ENCODE assay signal across 15 cellular contexts in genomic region chr14:89368490-89369477, GRCh38. TPM values are rescaled to one million over a fixed set of nuclear protein-coding genes. Genes with fewer than 3 reads are reported as not detected.
A peak's percentile ranks its signal among the peaks of the same experiment; 100 is the strongest.
DNase-seq lines count a peak whose midpoint lies in the region; ATAC-seq and TF ChIP-seq lines count a peak whose summit lies in the region.
"Had no signal": no experiment of that assay in that cellular context is flagged by ENCODE, and none has a peak within 500 bp of the region (broad histone marks: within the 10 kb centered on the region; RNA-seq: fewer than 3 reads in every experiment).

No MANE protein-coding gene starts in this region.

- H3K4me1 Mint-ChIP-seq in activated naive CD4-positive, alpha-beta T cell treated with anti-CD3 and anti-CD28 coated beads for 36 hours (ENCODE audit: low read depth): peaks cover 85% of the 10 kb centered on the region
- peaks cover 82% of the 10 kb centered on the region for H3K4me1 Mint-ChIP-seq in stimulated activated memory B cell treated with anti-CD40 and anti-IgM and Interleukin-4, amounts not matched to agents 10 μg/mL and 1 μg/mL and 100 μg/mL, for 72 hours

- CTCF ChIA-PET in activated naive CD4-positive, alpha-beta T cell treated with anti-CD3 and anti-CD28 coated beads for 36 hours (lab: Charles Lee): interaction anchor here (0.6 to 1.6 kb wide), 2 partner anchors 9 to 203 kb away, joined by 3 to 4 read pairs; no protein-coding TSS in a partner anchor

- no peak overlapping the region for H3K4me3 Mint-ChIP-seq in activated naive CD4-positive, alpha-beta T cell treated with anti-CD3 and anti-CD28 coated beads for 36 hours
- H3K4me3 Mint-ChIP-seq in stimulated activated memory B cell treated with anti-CD40 and anti-IgM and Interleukin-4, amounts not matched to agents 10 μg/mL and 1 μg/mL and 100 μg/mL, for 72 hours: no peak overlapping the region
- H3K4me3 Mint-ChIP-seq: neural crest cell had no signal

- H3K27me3 Mint-ChIP-seq in activated naive CD4-positive, alpha-beta T cell treated with anti-CD3 and anti-CD28 coated beads for 36 hours (ENCODE audit: low read depth): no peaks in the 10 kb centered on the region
- no peaks in the 10 kb centered on the region for H3K27me3 Mint-ChIP-seq in stimulated activated memory B cell treated with anti-CD40 and anti-IgM and Interleukin-4, amounts not matched to agents 10 μg/mL and 1 μg/mL and 100 μg/mL, for 72 hours

- H3K27ac Mint-ChIP-seq in activated naive CD4-positive, alpha-beta T cell treated with anti-CD3 and anti-CD28 coated beads for 36 hours: peak overlapping the region; percentile 53
- peak overlapping the region; percentile 94 for H3K27ac Mint-ChIP-seq in stimulated activated memory B cell treated with anti-CD40 and anti-IgM and Interleukin-4, amounts not matched to agents 10 μg/mL and 1 μg/mL and 100 μg/mL, for 72 hours

- peak overlapping the region; percentile 88 for H3K27ac ChIP-seq in VCaP

- TF ChIP-seq CTCF in VCaP (conservative IDR thresholded peaks at IDR 0.05): no peak

- no peak for DNase-seq in activated naive CD4-positive, alpha-beta T cell treated with anti-CD3 and anti-CD28 coated beads for 36 hours
- DNase-seq in activated naive CD4-positive, alpha-beta T cell treated with Interleukin-2 at 50 U/mL for 16 hours: no peak
- DNase-seq in kidney tubule cell (ENCODE audit: low spot score) (peak; percentile 23), COR-L47 (lab: John Stamatoyannopoulos, UW) (no peak)
- DNase-seq: ACHN; activated CD4-positive, CD25-positive, alpha-beta regulatory T cell treated with anti-CD3 and anti-CD28 coated beads, Interleukin-2, amount 50 U/mL, for 72 hours; activated effector memory CD4-positive, alpha-beta T cell treated with Interleukin-2 at 50 U/mL for 16 hours; NCI-H1436 treated with DMSO at 0.1 percent for 48 hours; NCI-H774; SIG-M5 had no signal

- peaks cover 25% of the 10 kb centered on the region for H3K36me3 Mint-ChIP-seq in activated naive CD4-positive, alpha-beta T cell treated with anti-CD3 and anti-CD28 coated beads for 36 hours (ENCODE audit: low read depth)
- peaks cover 22% of the 10 kb centered on the region for H3K36me3 Mint-ChIP-seq in stimulated activated memory B cell treated with anti-CD40 and anti-IgM and Interleukin-4, amounts not matched to agents 10 μg/mL and 1 μg/mL and 100 μg/mL, for 72 hours

- intact Hi-C loops in activated naive CD4-positive, alpha-beta T cell treated with anti-CD3 and anti-CD28 coated beads for 36 hours (cut with micrococcal nuclease): loop anchor here (5.0 to 10.0 kb wide), 4 partner anchors 191 to 1606 kb away; partner anchors contain the start of gene EML5

- no peak for ATAC-seq in stimulated activated memory B cell treated with anti-CD40 and anti-IgM and Interleukin-4, amounts not matched to agents 10 μg/mL and 1 μg/mL and 100 μg/mL, for 72 hours
- no peak for ATAC-seq in esophagus mucosa
- no peak for ATAC-seq in GM18517 (IDR thresholded peaks at IDR 0.05; ENCODE audit: unreplicated experiment)

- H3K9me3 Mint-ChIP-seq in activated naive CD4-positive, alpha-beta T cell treated with anti-CD3 and anti-CD28 coated beads for 36 hours: peaks cover 9% of the 10 kb centered on the region
- H3K9me3 Mint-ChIP-seq in stimulated activated memory B cell treated with anti-CD40 and anti-IgM and Interleukin-4, amounts not matched to agents 10 μg/mL and 1 μg/mL and 100 μg/mL, for 72 hours: no peaks in the 10 kb centered on the region
- H3K9me3 Mint-ChIP-seq: neural crest cell had no signal

RNA-seq across cellular contexts. Expression of gene FOXN3, which starts 48.2 kb away (rescaled TPM):
- 10 to 100 TPM; 64.6 to 65.0 TPM for total RNA-seq in activated naive CD4-positive, alpha-beta T cell treated with anti-CD3 and anti-CD28 coated beads for 36 hours
- total RNA-seq in esophagus mucosa: 40.5 TPM
